Comparison of ENCODE assay signal across 23 cellular contexts in genomic region chr1:1124508-1124785, GRCh38. TPM values are rescaled to one million over a fixed set of nuclear protein-coding genes. Genes with fewer than 3 reads are reported as not detected.
DNase-seq lines count a peak whose midpoint lies in the region; FAIRE-seq and TF ChIP-seq lines count a peak whose summit lies in the region.
"Had no signal": no experiment of that assay in that cellular context is flagged by ENCODE, and none has a peak within 500 bp of the region (broad histone marks: within the 10 kb centered on the region; RNA-seq: fewer than 3 reads in every experiment).

No MANE protein-coding gene starts in this region.

- H3K4me3 ChIP-seq in duodenal mucosa (ENCODE audit: low read depth in 1 of 2, low read length in 2 of 2) (peak overlapping the region in 1 of 2 donors; percentile 38), small intestine (ENCODE audit: low read depth in 1 of 2, low read length in 2 of 2) (no peak overlapping the region), SK-N-SH (ENCODE audit: low read depth in 2 of 2, low read length in 1 of 2) (no peak overlapping the region)
- H3K4me3 ChIP-seq: SJSA1 had no signal

- no peak overlapping the region for H3K4me2 ChIP-seq in SK-N-SH

- H3F3A ChIP-seq in SK-N-SH (replicated peaks; ENCODE audit: insufficient read depth), result peaks cover 10% of the 10 kb centered on the region

- H3K9me3 Mint-ChIP-seq in HFFc6, result peaks cover 10% of the 10 kb centered on the region

- H3K36me3 ChIP-seq in duodenal mucosa (ENCODE audit: control insufficient read depth in 1 of 2, insufficient read depth in 2 of 2, low read length in 2 of 2), result no peaks in the 10 kb centered on the region
- H3K36me3 ChIP-seq in small intestine (ENCODE audit: control insufficient read depth in 2 of 2, insufficient read depth in 2 of 2, low read length in 2 of 2), result no peaks in the 10 kb centered on the region
- H3K36me3 ChIP-seq in SK-N-SH (replicated peaks in 1 of 2; ENCODE audit: control insufficient read depth in 1 of 2, insufficient read depth in 2 of 2, low read length in 1 of 2), result no peaks in the 10 kb centered on the region
- H3K36me3 ChIP-seq: SJSA1 had no signal

- H3K27me3 ChIP-seq in duodenal mucosa (ENCODE audit: control insufficient read depth in 1 of 2, insufficient read depth in 2 of 2, low read length in 2 of 2) (no peaks in the 10 kb centered on the region), small intestine (ENCODE audit: control insufficient read depth in 2 of 2, insufficient read depth in 2 of 2, low read length in 2 of 2) (no peaks in the 10 kb centered on the region), SK-N-SH (ENCODE audit: insufficient read depth) (0 out of 2 replicates have a peak, but pooled peaks cover under 1% of the 10 kb centered on the region)
- H3K27me3 ChIP-seq: SJSA1 had no signal

- H3K27ac ChIP-seq in C4-2B (peak overlapping the region; percentile 58), duodenal mucosa (ENCODE audit: low read depth, low read length) (peak overlapping the region; percentile 87), small intestine (ENCODE audit: low read depth in 1 of 2, low read length in 1 of 2) (peak overlapping the region; percentile 94 to 96), SK-N-SH (ENCODE audit: low read depth in 2 of 2, low read length in 1 of 2) (no peak overlapping the region)
- H3K27ac ChIP-seq: HL-60, SJSA1 had no signal

- no peaks in the 10 kb centered on the region for H3K79me2 ChIP-seq in SK-N-SH (ENCODE audit: insufficient read depth)

- 13 to 64% (median 39%) methylated on average over 7 of the region's 7 CpGs for WGBS in small intestine, 3 donors
- 78% methylated on average over 6 of the region's 7 CpGs for WGBS in SK-N-SH (ENCODE audit: low lambda C conversion rate)

- DNase-seq in HFFc6 (no peak), small intestine (peak; percentile 86), SW 1271 (lab: John Stamatoyannopoulos, UW) (no peak), SK-N-SH (no peak), DMS79 treated with DMSO at 0.1 percent for 48 hours (lab: John Stamatoyannopoulos, UW) (no peak)
- no peak for DNase-seq in activated effector memory CD4-positive, alpha-beta T cell treated with Interleukin-2 at 50 U/mL for 16 hours
- DNase-seq: ACHN, COR-L47, GF-D8, Karpas-422, NCI-H1048, NCI-H1436, NCI-H1930, NCI-H526 had no signal

- CTCF ChIA-PET in SK-N-SH (lab: Yijun Ruan, JAX), result interaction anchor here (1.0 to 2.2 kb wide), 5 partner anchors 60 to 167 kb away, joined by 3 to 11 read pairs (median 4); no protein-coding TSS in a partner anchor

- POLR2A ChIA-PET in SK-N-SH (lab: Yijun Ruan, JAX), result no interaction called here

- no peak overlapping the region for H2AFZ ChIP-seq in SK-N-SH (ENCODE audit: low read depth)

- no peak for TF ChIP-seq RAD21 in SK-N-SH (IDR thresholded peaks at IDR 0.05; ENCODE audit: low read length)

- H3K9me2 ChIP-seq in SK-N-SH, result no peaks in the 10 kb centered on the region

- no peaks in the 10 kb centered on the region for H3K36me3 Mint-ChIP-seq in HFFc6 (ENCODE audit: low read depth)

- H3K27ac Mint-ChIP-seq in HFFc6, result no peak overlapping the region

- H3K4me3 Mint-ChIP-seq in HFFc6, result 0 out of 2 replicates have a peak overlapping the region, but pooled peaks have one; percentile 17

- H3K9me3 ChIP-seq in duodenal mucosa (ENCODE audit: control insufficient read depth in 1 of 2, low read length in 2 of 2) (no peaks in the 10 kb centered on the region), small intestine (ENCODE audit: control insufficient read depth, low read depth) (peaks cover 1% of the 10 kb centered on the region), SK-N-SH (no peaks in the 10 kb centered on the region)

- H4K20me1 ChIP-seq in SK-N-SH (ENCODE audit: insufficient read depth), result no peaks in the 10 kb centered on the region

- H3K4me1 Mint-ChIP-seq in HFFc6 (ENCODE audit: low read depth), result peaks cover 16% of the 10 kb centered on the region

- peaks cover 39 to 52% of the 10 kb centered on the region in 2 donors for H3K4me1 ChIP-seq in duodenal mucosa (ENCODE audit: control insufficient read depth in 1 of 2, insufficient read depth in 2 of 2, low read length in 2 of 2)
- peaks cover 0 to 13% of the 10 kb centered on the region in 2 donors for H3K4me1 ChIP-seq in small intestine (ENCODE audit: control insufficient read depth in 2 of 2, insufficient read depth in 1 of 2, low read depth in 1 of 2, low read length in 1 of 2)
- H3K4me1 ChIP-seq in SK-N-SH (ENCODE audit: control insufficient read depth in 1 of 2, insufficient read depth in 2 of 2, low read depth in 1 of 2, low read length in 1 of 2), result peaks cover 0 to 11% of the 10 kb centered on the region in 2 experiments; a peak in 1 of 4 replicates

- FAIRE-seq in small intestine (lab: Jason Lieb, UNC), result no peak
- FAIRE-seq: H1 had no signal

- no peak for TF ChIP-seq EP300 in SK-N-SH (IDR thresholded peaks at IDR 0.05; ENCODE audit: borderline replicate concordance in 1 of 2, low read depth in 1 of 2, low read length in 1 of 2)

- peaks cover 24% of the 10 kb centered on the region for H3K27me3 Mint-ChIP-seq in HFFc6 (ENCODE audit: insufficient read depth)

- peak overlapping the region in 1 of 2 donors; percentile 25 for H3K9ac ChIP-seq in duodenal mucosa (ENCODE audit: low read depth in 1 of 2, low read length in 2 of 2)
- no peak overlapping the region for H3K9ac ChIP-seq in SK-N-SH

- TF ChIP-seq CTCF in C4-2B (conservative IDR thresholded peaks at IDR 0.05), result no peak
- no peak for TF ChIP-seq CTCF in HFFc6 (IDR thresholded peaks at IDR 0.05)
- TF ChIP-seq CTCF in SK-N-SH (IDR thresholded peaks at IDR 0.05), result no peak

TF ChIP-seq in SK-N-SH, 30 proteins besides CTCF, POLR2A, EP300 and RAD21:
- TF ChIP-seq GABPA (IDR thresholded peaks at IDR 0.05; ENCODE audit: low read depth) (no peak), USF2 (IDR thresholded peaks at IDR 0.05; ENCODE audit: borderline replicate concordance, low read depth, low read length) (no peak), MXI1 (IDR thresholded peaks at IDR 0.05; ENCODE audit: low read depth, low read length) (no peak), SIN3A (IDR thresholded peaks at IDR 0.05; ENCODE audit: borderline replicate concordance, low read depth, low read length) (no peak), RXRA (IDR thresholded peaks at IDR 0.05; ENCODE audit: borderline replicate concordance, low read depth) (no peak), MAX (IDR thresholded peaks at IDR 0.05; ENCODE audit: low read depth) (no peak), ZBTB33 (IDR thresholded peaks at IDR 0.05; ENCODE audit: borderline replicate concordance, low read depth) (no peak), ELF1 (IDR thresholded peaks at IDR 0.05) (no peak), YY1 (IDR thresholded peaks at IDR 0.05; ENCODE audit: low read depth) (no peak), TEAD4 (IDR thresholded peaks at IDR 0.05; ENCODE audit: borderline replicate concordance, insufficient read depth) (no peak), NFIC (IDR thresholded peaks at IDR 0.05; ENCODE audit: borderline replicate concordance) (no peak), RFX5 (IDR thresholded peaks at IDR 0.05; ENCODE audit: low read length) (no peak), CHD2 (IDR thresholded peaks at IDR 0.05; ENCODE audit: low read length, partially characterized antibody) (no peak), TAF1 (IDR thresholded peaks at IDR 0.05; ENCODE audit: borderline replicate concordance, low read depth, low read length) (no peak), JUND (IDR thresholded peaks at IDR 0.05) (no peak), SMC3 (IDR thresholded peaks at IDR 0.05; ENCODE audit: low read depth, low read length) (no peak)
TF ChIP-seq in SK-N-SH: peak in this region for 0.

RNA-seq across cellular contexts. Expression of gene C1orf159, which starts 8.6 kb away (rescaled TPM):
- total RNA-seq in HFFc6 (2021; fragmentation: NEBNext Ultra II Directional; extraction: Animal tissue kit (Norgen Biotek cat#: 25700)), result 10 to 100 TPM in 1 of 6 experiments, 1 to 10 TPM in 5; 8.7 to 10.3 (median 9.6) TPM
- polyA plus RNA-seq in small intestine, result 10 to 100 TPM; 12.4 to 19.0 (median 12.7) TPM
- polyA plus RNA-seq in SK-N-SH (2012; rRNA removed), result 10.1 and 10.2 TPM in 2 replicates
- 3.0 and 4.9 TPM in 2 replicates for polyA plus RNA-seq in SK-N-SH (2012; cell fraction: cytosol; rRNA removed)
- 57.7 and 66.0 TPM in 2 replicates for polyA plus RNA-seq in SK-N-SH (2012; cell fraction: nucleus; rRNA removed)

RNA-seq across cellular contexts. Expression of gene TTLL10, which starts 49.2 kb away (rescaled TPM):
- total RNA-seq in HFFc6 (2021; fragmentation: NEBNext Ultra II Directional; extraction: Animal tissue kit (Norgen Biotek cat#: 25700)), result not detected
- polyA plus RNA-seq in small intestine (under 1 TPM in 1 of 3 donors, not detected in 2; 0.36 TPM), SK-N-SH (2012; rRNA removed) (not detected in 2 replicates)
- polyA plus RNA-seq in SK-N-SH (2012; cell fraction: cytosol; rRNA removed), result not detected in 2 replicates
- not detected in 2 replicates for polyA plus RNA-seq in SK-N-SH (2012; cell fraction: nucleus; rRNA removed)
- total RNA-seq: Daoy, HT1080, IMR-90, MCF 10A, SJSA1 had no signal
- polyA plus RNA-seq: IMR-90 had no signal

RNA-seq across cellular contexts. Expression of gene RNF223, which starts 50.3 kb away (rescaled TPM):
- total RNA-seq in HFFc6 (2021; fragmentation: NEBNext Ultra II Directional; extraction: Animal tissue kit (Norgen Biotek cat#: 25700)), result not detected
- polyA plus RNA-seq in small intestine, result under 1 TPM in 2 of 3 donors, not detected in 1; 0.18 to 0.45 TPM
- not detected in 2 replicates for polyA plus RNA-seq in SK-N-SH (2012; rRNA removed)
- not detected in 2 replicates for polyA plus RNA-seq in SK-N-SH (2012; cell fraction: cytosol; rRNA removed)
- 0.04 TPM in 1 of 2 replicates, not detected in the other for polyA plus RNA-seq in SK-N-SH (2012; cell fraction: nucleus; rRNA removed)
- total RNA-seq: Daoy, H1, HT1080, IMR-90, SJSA1 had no signal
- polyA plus RNA-seq: H1, IMR-90 had no signal

Comparison
In these comparisons a context has a peak if more than half of its experiments do, and no peak if none do; other contexts are left out.
1. H3K27ac ChIP-seq: peak in C4-2B (single experiment), duodenal mucosa (single experiment) and small intestine (2 of 2); none in SK-N-SH (0 of 2).